Comparison of ENCODE assay signal across 6 cellular contexts in the genomic region with DNA sequence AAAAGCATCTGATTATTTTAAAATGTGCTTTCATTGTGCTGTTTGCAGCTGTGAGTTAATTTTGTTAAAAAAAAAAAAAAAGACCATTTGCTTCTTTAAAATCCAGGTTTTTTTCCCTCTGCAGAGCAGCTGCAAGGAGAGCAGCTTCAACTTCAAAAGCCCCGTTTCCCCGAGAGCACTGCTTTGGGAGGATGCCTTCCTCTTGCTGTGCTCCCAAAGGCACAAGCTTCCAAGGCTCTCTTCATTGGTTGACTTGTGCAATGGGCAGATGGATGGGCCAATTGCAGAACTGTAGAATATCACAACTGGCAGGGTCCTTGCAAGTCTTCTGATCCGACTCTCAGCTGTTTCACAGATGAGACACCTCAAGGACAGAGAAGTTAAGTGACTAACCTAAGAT.
"Had no signal": no experiment of that assay in that cellular context is flagged by ENCODE, and none has a peak within 500 bp of the region (broad histone marks: within the 10 kb centered on the region; RNA-seq: fewer than 3 reads in every experiment).

No MANE protein-coding gene starts in this region.

- ATAC-seq: HepG2 had no signal

- DNase-seq: GM23248, H9, HCEC 1CT had no signal

- H3K4me3 ChIP-seq: GM23248 had no signal

- H3K9me3 Mint-ChIP-seq: H9, IgD-negative memory B cell had no signal

- H3K27me3 Mint-ChIP-seq: IgD-negative memory B cell had no signal

- H2AFZ ChIP-seq: GM23248 had no signal

- H3K4me3 Mint-ChIP-seq: H9, IgD-negative memory B cell had no signal

- H3K27ac Mint-ChIP-seq: H9, IgD-negative memory B cell had no signal

- H3K27ac ChIP-seq: GM23248, HL-60 had no signal
